ENCODE assay signal across 25 cellular contexts in the genomic region with DNA sequence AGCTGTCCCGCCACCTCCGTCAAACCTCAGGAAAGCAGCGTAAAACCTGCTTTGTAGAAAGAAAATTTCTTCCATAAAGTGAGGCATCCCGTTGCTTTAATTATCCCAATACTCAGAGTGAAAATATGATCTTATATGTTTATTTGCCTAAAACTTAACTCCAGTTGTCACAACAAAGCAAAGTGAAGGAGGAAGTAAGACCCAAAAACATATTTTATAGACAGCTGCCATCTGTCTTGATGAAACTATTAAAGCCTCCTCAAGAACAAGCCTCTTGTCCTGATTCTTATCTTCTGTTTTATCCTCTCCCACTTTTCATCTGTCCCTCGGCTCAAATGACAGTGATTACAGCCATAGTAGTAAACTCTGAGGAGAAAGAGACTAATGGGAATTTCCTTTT. TPM values are rescaled to one million over a fixed set of nuclear protein-coding genes. Genes with fewer than 3 reads are reported as not detected.
DNase-seq lines count a peak whose midpoint lies in the region; ATAC-seq and TF ChIP-seq lines count a peak whose summit lies in the region.
"Had no signal": no experiment of that assay in that cellular context is flagged by ENCODE, and none has a peak within 500 bp of the region (broad histone marks: within the 10 kb centered on the region; RNA-seq: fewer than 3 reads in every experiment).

No MANE protein-coding gene starts in this region.

- WGBS in smooth muscle cell (ENCODE audit: low lambda C conversion rate), result 72% methylated on average over 5 of the region's 5 CpGs

- no peak for DNase-seq in activated CD4-positive, alpha-beta T cell treated with anti-CD3 and anti-CD28 coated beads for 36 hours
- no peak for DNase-seq in activated CD4-positive, alpha-beta T cell treated with anti-CD3 and anti-CD28 coated beads, Interleukin-2, amount 10 ng/mL, durations not matched to agents 24 days and 14 days
- DNase-seq in NCI-H524 (lab: John Stamatoyannopoulos, UW) (peak; percentile 53 to 88), NCI-H1092 treated with DMSO at 0.1 percent for 48 hours (lab: John Stamatoyannopoulos, UW) (no peak), ACHN (no peak), smooth muscle cell (lab: John Stamatoyannopoulos, UW; ENCODE audit: unreplicated experiment) (no peak)
- no peak for DNase-seq in stimulated activated naive CD4-positive, alpha-beta T cell (lab: John Stamatoyannopoulos, UW)
- DNase-seq: activated CD4-positive, alpha-beta T cell treated with anti-CD3 and anti-CD28 coated beads, Interleukin-2, amount 10 ng/mL, durations not matched to agents 7 days and 5 days; caudate nucleus; gastrocnemius medialis; HCEC 1CT; hippocampal formation; left lung; MG63; NCI-H146; posterior cingulate gyrus; sigmoid colon; SK-N-SH; stimulated activated CD8-positive, alpha-beta memory T cell treated with anti-CD3 and anti-CD28 coated beads, Interleukin-4, amount 100 ng/mL, for 48 hours; T-helper 17 cell; trophoblast cell had no signal

- H3K79me2 ChIP-seq in smooth muscle cell (ENCODE audit: low read depth), result no peaks in the 10 kb centered on the region

- H3K27ac ChIP-seq in mucosa of rectum (ENCODE audit: low read depth in 2 of 2, low read length in 2 of 2), result peak overlapping the region; percentile 29 to 39
- no peak overlapping the region for H3K27ac ChIP-seq in smooth muscle cell (ENCODE audit: low read depth)
- H3K27ac ChIP-seq: gastrocnemius medialis, left lung, sigmoid colon had no signal

- intact Hi-C loops in activated CD4-positive, alpha-beta T cell treated with anti-CD3 and anti-CD28 coated beads for 36 hours (cut with DNase I, micrococcal nuclease), result no loop called here
- intact Hi-C loops in activated CD4-positive, alpha-beta T cell treated with anti-CD3 and anti-CD28 coated beads, Interleukin-2, amount 10 ng/mL, durations not matched to agents 24 days and 14 days (cut with micrococcal nuclease), result no loop called here

- H3K36me3 Mint-ChIP-seq in activated CD4-positive, alpha-beta T cell treated with anti-CD3 and anti-CD28 coated beads for 36 hours (ENCODE audit: low read depth), result no peaks in the 10 kb centered on the region
- no peaks in the 10 kb centered on the region for H3K36me3 Mint-ChIP-seq in activated CD4-positive, alpha-beta T cell treated with anti-CD3 and anti-CD28 coated beads, Interleukin-2, amount 10 ng/mL, durations not matched to agents 24 days and 14 days (ENCODE audit: low read depth)
- H3K36me3 Mint-ChIP-seq: activated naive CD4-positive, alpha-beta T cell treated with anti-CD3 and anti-CD28 coated beads, Interleukin-2, amount 50 U/mL, for 24 hours; IgD-negative memory B cell had no signal

- H3K4me1 ChIP-seq in mucosa of rectum (ENCODE audit: control insufficient read depth in 2 of 2, insufficient read depth in 2 of 2, low read length in 2 of 2) (peaks cover 15 to 31% of the 10 kb centered on the region in 2 donors), smooth muscle cell (ENCODE audit: low read depth) (peaks cover 9% of the 10 kb centered on the region)
- H3K4me1 ChIP-seq: gastrocnemius medialis had no signal

- POLR2A ChIA-PET in activated CD4-positive, alpha-beta T cell treated with anti-CD3 and anti-CD28 coated beads for 36 hours (lab: Charles Lee), result no interaction called here

- no peak overlapping the region for H3K4me2 ChIP-seq in smooth muscle cell
- H3K4me2 ChIP-seq: SK-N-SH had no signal

- peaks cover 41% of the 10 kb centered on the region for H3K4me1 Mint-ChIP-seq in activated CD4-positive, alpha-beta T cell treated with anti-CD3 and anti-CD28 coated beads for 36 hours
- H3K4me1 Mint-ChIP-seq in activated CD4-positive, alpha-beta T cell treated with anti-CD3 and anti-CD28 coated beads, Interleukin-2, amount 10 ng/mL, durations not matched to agents 24 days and 14 days, result peaks cover 37% of the 10 kb centered on the region

- no peaks in the 10 kb centered on the region for H3K27me3 Mint-ChIP-seq in activated CD4-positive, alpha-beta T cell treated with anti-CD3 and anti-CD28 coated beads for 36 hours
- H3K27me3 Mint-ChIP-seq in activated CD4-positive, alpha-beta T cell treated with anti-CD3 and anti-CD28 coated beads, Interleukin-2, amount 10 ng/mL, durations not matched to agents 24 days and 14 days, result no peaks in the 10 kb centered on the region
- H3K27me3 Mint-ChIP-seq: activated CD4-positive, alpha-beta T cell treated with anti-CD3 and anti-CD28 coated beads, Interleukin-2, amount 10 ng/mL, durations not matched to agents 7 days and 5 days; activated naive CD4-positive, alpha-beta T cell treated with anti-CD3 and anti-CD28 coated beads, Interleukin-2, amount 50 U/mL, for 24 hours; T-helper 17 cell had no signal

- ATAC-seq in activated CD4-positive, alpha-beta T cell treated with anti-CD3 and anti-CD28 coated beads for 36 hours, result no peak
- ATAC-seq: gastrocnemius medialis, left lung, T-helper 17 cell had no signal

- H3K4me3 ChIP-seq in mucosa of rectum (ENCODE audit: low read length in 2 of 2), result no peak overlapping the region
- no peak overlapping the region for H3K4me3 ChIP-seq in smooth muscle cell
- H3K4me3 ChIP-seq: gastrocnemius medialis, left lung, MG63, sigmoid colon had no signal

- no peaks in the 10 kb centered on the region for H3K27me3 ChIP-seq in mucosa of rectum (ENCODE audit: control insufficient read depth in 2 of 2, insufficient read depth in 2 of 2, low read length in 2 of 2)
- no peaks in the 10 kb centered on the region for H3K27me3 ChIP-seq in smooth muscle cell (ENCODE audit: low read depth)
- H3K27me3 ChIP-seq: gastrocnemius medialis, left lung, MG63, sigmoid colon had no signal

- H3F3A ChIP-seq in smooth muscle cell (ENCODE audit: low read depth), result no peaks in the 10 kb centered on the region

- H3K9me3 Mint-ChIP-seq in activated CD4-positive, alpha-beta T cell treated with anti-CD3 and anti-CD28 coated beads for 36 hours (ENCODE audit: low read depth), result no peaks in the 10 kb centered on the region
- no peaks in the 10 kb centered on the region for H3K9me3 Mint-ChIP-seq in activated CD4-positive, alpha-beta T cell treated with anti-CD3 and anti-CD28 coated beads, Interleukin-2, amount 10 ng/mL, durations not matched to agents 24 days and 14 days
- H3K9me3 Mint-ChIP-seq: activated CD4-positive, alpha-beta T cell treated with anti-CD3 and anti-CD28 coated beads, Interleukin-2, amount 10 ng/mL, durations not matched to agents 7 days and 5 days; activated naive CD4-positive, alpha-beta T cell treated with anti-CD3 and anti-CD28 coated beads, Interleukin-2, amount 50 U/mL, for 24 hours; IgD-negative memory B cell had no signal

- H3K9me3 ChIP-seq in mucosa of rectum (ENCODE audit: control insufficient read depth in 2 of 2, low read length in 2 of 2), result no peaks in the 10 kb centered on the region
- no peaks in the 10 kb centered on the region for H3K9me3 ChIP-seq in smooth muscle cell (replicated peaks; ENCODE audit: low read depth)
- H3K9me3 ChIP-seq: gastrocnemius medialis, left lung, MG63, sigmoid colon, SK-N-SH had no signal

- no peak overlapping the region for H3K4me3 Mint-ChIP-seq in activated CD4-positive, alpha-beta T cell treated with anti-CD3 and anti-CD28 coated beads for 36 hours
- H3K4me3 Mint-ChIP-seq in activated CD4-positive, alpha-beta T cell treated with anti-CD3 and anti-CD28 coated beads, Interleukin-2, amount 10 ng/mL, durations not matched to agents 24 days and 14 days, result no peak overlapping the region
- H3K4me3 Mint-ChIP-seq: activated CD4-positive, alpha-beta T cell treated with anti-CD3 and anti-CD28 coated beads, Interleukin-2, amount 10 ng/mL, durations not matched to agents 7 days and 5 days; activated naive CD4-positive, alpha-beta T cell treated with anti-CD3 and anti-CD28 coated beads, Interleukin-2, amount 50 U/mL, for 24 hours; B cell; IgD-negative memory B cell; T-helper 17 cell had no signal

- in situ Hi-C loops in ACHN (cut with HindIII; ENCODE audit: low pct_ligation_motif_present, low pct_unique_long_range_greater_than_20kb, low sequenced_read_pairs), result no loop called here

- H2AFZ ChIP-seq in smooth muscle cell (ENCODE audit: low read depth), result no peak overlapping the region

- H4K20me1 ChIP-seq in smooth muscle cell (ENCODE audit: low read depth), result no peaks in the 10 kb centered on the region

- TF ChIP-seq CTCF in smooth muscle cell (IDR thresholded peaks at IDR 0.05; ENCODE audit: borderline replicate concordance, insufficient read depth, poor library complexity, severe bottlenecking), result no peak

- CTCF ChIA-PET in activated CD4-positive, alpha-beta T cell treated with anti-CD3 and anti-CD28 coated beads for 36 hours (lab: Charles Lee), result interaction anchor here (0.8 to 1.9 kb wide), 2 partner anchors 14 to 86 kb away, joined by 3 to 4 read pairs; no protein-coding TSS in a partner anchor

- H3K9ac ChIP-seq in mucosa of rectum (ENCODE audit: low read depth in 1 of 2, low read length in 2 of 2) (no peak overlapping the region), smooth muscle cell (ENCODE audit: low read depth) (no peak overlapping the region)
- H3K9ac ChIP-seq: SK-N-SH had no signal

- peak overlapping the region; percentile 8 for H3K27ac Mint-ChIP-seq in activated CD4-positive, alpha-beta T cell treated with anti-CD3 and anti-CD28 coated beads for 36 hours
- H3K27ac Mint-ChIP-seq in activated CD4-positive, alpha-beta T cell treated with anti-CD3 and anti-CD28 coated beads, Interleukin-2, amount 10 ng/mL, durations not matched to agents 24 days and 14 days, result no peak overlapping the region
- H3K27ac Mint-ChIP-seq: activated CD4-positive, alpha-beta T cell treated with anti-CD3 and anti-CD28 coated beads, Interleukin-2, amount 10 ng/mL, durations not matched to agents 7 days and 5 days; activated naive CD4-positive, alpha-beta T cell treated with anti-CD3 and anti-CD28 coated beads, Interleukin-2, amount 50 U/mL, for 24 hours; B cell; IgD-negative memory B cell; T-helper 17 cell had no signal

- H3K36me3 ChIP-seq in mucosa of rectum (ENCODE audit: control insufficient read depth in 2 of 2, insufficient read depth in 2 of 2, low read length in 2 of 2) (no peaks in the 10 kb centered on the region), smooth muscle cell (ENCODE audit: low read depth) (no peaks in the 10 kb centered on the region)
- H3K36me3 ChIP-seq: gastrocnemius medialis, left lung, MG63, sigmoid colon had no signal

RNA-seq across cellular contexts. Expression of gene LPIN2, which starts 28.9 kb away (rescaled TPM):
- 10 to 100 TPM; 82.6 to 95.3 TPM for total RNA-seq in activated CD4-positive, alpha-beta T cell treated with anti-CD3 and anti-CD28 coated beads for 36 hours
- 111 and 118 TPM in 2 replicates for total RNA-seq in activated CD4-positive, alpha-beta T cell treated with anti-CD3 and anti-CD28 coated beads, Interleukin-2, amount 10 ng/mL, durations not matched to agents 24 days and 14 days
- total RNA-seq in smooth muscle cell, result 17.9 and 20.0 TPM in 2 replicates
- 12.4 and 15.4 TPM in 2 replicates for polyA plus RNA-seq in smooth muscle cell

Comparison
In these comparisons a context has a peak if more than half of its experiments do, and no peak if none do; other contexts are left out.
1. DNase-seq: peak in NCI-H524 (2 of 2); none in activated CD4-positive, alpha-beta T cell treated with anti-CD3 and anti-CD28 coated beads for 36 hours (single experiment), activated CD4-positive, alpha-beta T cell treated with anti-CD3 and anti-CD28 coated beads, Interleukin-2, amount 10 ng/mL, durations not matched to agents 24 days and 14 days (single experiment), NCI-H1092 treated with DMSO at 0.1 percent for 48 hours (single experiment), stimulated activated naive CD4-positive, alpha-beta T cell (0 of 6), ACHN (single experiment) and smooth muscle cell (single experiment).